Comparison of ENCODE assay signal across 27 cellular contexts in genomic region chr5:158051036-158051435, GRCh38.
DNase-seq lines count a peak whose midpoint lies in the region; ATAC-seq and TF ChIP-seq lines count a peak whose summit lies in the region.
"Had no signal": no experiment of that assay in that cellular context is flagged by ENCODE, and none has a peak within 500 bp of the region (broad histone marks: within the 10 kb centered on the region; RNA-seq: fewer than 3 reads in every experiment).

No MANE protein-coding gene starts in this region.

- peak; percentile 12 for DNase-seq in NCI-H526 treated with DMSO at 0.1 percent for 48 hours (lab: John Stamatoyannopoulos, UW)
- DNase-seq in NCI-H526 (lab: John Stamatoyannopoulos, UW), result no peak
- no peak for DNase-seq in aorta
- DNase-seq in Right ventricle myocardium superior, result no peak
- DNase-seq in NCI-H82 treated with DMSO at 0.1 percent for 48 hours (lab: John Stamatoyannopoulos, UW; ENCODE audit: unreplicated experiment), result no peak
- DNase-seq: 8988T; activated CD4-positive, alpha-beta T cell treated with anti-CD3 and anti-CD28 coated beads, Interleukin-2, amount 10 ng/mL, durations not matched to agents 24 days and 14 days; activated gamma-delta T cell; activated naive CD8-positive, alpha-beta T cell treated with anti-CD3 and anti-CD28 coated beads for 36 hours; activated T-cell treated with anti-CD3 and anti-CD28 coated beads, Interleukin-2, amount 50 U/mL, for 1 hour; anterior cingulate cortex; CD4-positive, CD25-positive, alpha-beta regulatory T cell; GOT3; hypothalamus; NCI-H1092; NCI-H1694; NCI-H510A; nephron progenitor cell; ovary; SJCRH30; T1000; WERI-Rb-1 had no signal

- no peak overlapping the region for H3K27ac ChIP-seq in aorta (ENCODE audit: low read depth in 1 of 2, low read length in 2 of 2)
- H3K27ac ChIP-seq: ovary, SJCRH30, WERI-Rb-1 had no signal

- H3K4me3 ChIP-seq in aorta (ENCODE audit: low read length in 2 of 2), result no peak overlapping the region
- H3K4me3 ChIP-seq: ovary, SJCRH30 had no signal

- no peaks in the 10 kb centered on the region for H3K9me3 ChIP-seq in aorta (ENCODE audit: control insufficient read depth, low read length)
- H3K9me3 ChIP-seq: ovary, SJCRH30 had no signal

- intact Hi-C loops in aorta (cut with DNase I), result no loop called here
- intact Hi-C loops in Right ventricle myocardium superior (cut with DNase I), result no loop called here

- ATAC-seq in SK-N-SH treated with all-trans-retinoic acid at 6 μM for 48 hours (no peak), esophagus mucosa (peak; percentile 56), aorta (ENCODE audit: low FRiP score) (peak; percentile 19), HG03521 (IDR thresholded peaks at IDR 0.05; ENCODE audit: unreplicated experiment) (no peak), Right ventricle myocardium superior (ENCODE audit: poor library complexity) (no peak)
- ATAC-seq: Panc1; stimulated activated memory B cell treated with anti-CD40 and anti-IgM and Interleukin-4, amounts not matched to agents 10 μg/mL and 1 μg/mL and 100 μg/mL, for 72 hours had no signal

- H3K36me3 ChIP-seq in aorta (ENCODE audit: control insufficient read depth in 1 of 2, insufficient read depth in 2 of 2, low read length in 1 of 2), result no peaks in the 10 kb centered on the region
- H3K36me3 ChIP-seq: ovary, SJCRH30, WERI-Rb-1 had no signal

- H3K27me3 ChIP-seq in aorta (ENCODE audit: control insufficient read depth in 1 of 2, insufficient read depth in 2 of 2, low read length in 1 of 2), result no peaks in the 10 kb centered on the region
- H3K27me3 ChIP-seq: ovary, SJCRH30 had no signal

- peaks cover 1 to 9% of the 10 kb centered on the region in 2 donors for H3K4me1 ChIP-seq in aorta (ENCODE audit: control insufficient read depth in 1 of 2, insufficient read depth in 2 of 2, low read length in 2 of 2)
- H3K4me1 ChIP-seq: SJCRH30 had no signal

- WGBS in aorta, 2 donors, result 25 to 35% methylated on average over 4 of the region's 4 CpGs

TF ChIP-seq in SK-N-SH treated with all-trans-retinoic acid at 6 μM for 48 hours, 23 proteins besides CTCF, POLR2A, EP300 and RAD21:
- TF ChIP-seq ISL1 (CRISPR knock-in tag; IDR thresholded peaks at IDR 0.05), result peak; percentile 39
- TF ChIP-seq GLIS3 (CRISPR knock-in tag; IDR thresholded peaks at IDR 0.05), result no peak
TF ChIP-seq in SK-N-SH treated with all-trans-retinoic acid at 6 μM for 48 hours: peak in this region for 1.

Comparison
In these comparisons a context has a peak if more than half of its experiments do, and no peak if none do; other contexts are left out.
1. ATAC-seq: peak in esophagus mucosa (single experiment) and aorta (single experiment); none in SK-N-SH treated with all-trans-retinoic acid at 6 μM for 48 hours (single experiment), HG03521 (single experiment) and Right ventricle myocardium superior (single experiment).